1 cellular context compared by ENCODE assay signal in the genomic region with DNA sequence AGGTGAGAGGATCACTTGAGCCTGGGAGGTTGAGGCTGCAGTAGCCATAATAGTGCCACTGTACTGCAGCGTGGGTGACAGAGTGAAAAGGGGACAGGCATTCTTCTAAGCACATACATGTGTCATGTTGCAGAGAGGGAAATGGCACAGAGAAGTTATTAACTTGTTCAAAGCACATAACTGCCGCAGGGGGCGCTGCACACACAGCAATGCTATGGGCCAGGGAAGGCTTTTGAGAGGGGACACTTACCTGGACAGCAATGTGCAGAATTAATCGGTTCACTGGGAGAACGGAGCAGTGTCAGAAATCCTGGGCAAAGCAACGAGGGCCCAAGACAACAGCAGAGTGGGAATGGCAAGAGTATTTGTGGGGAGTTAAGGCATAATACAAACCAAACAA.
TF ChIP-seq lines count a peak whose summit lies in the region.

No MANE protein-coding gene starts in this region.

TF ChIP-seq in K562, 482 proteins besides CTCF, POLR2A, EP300 and RAD21:
- TF ChIP-seq TEAD2 (tag; IDR thresholded peaks at IDR 0.05) (peak; percentile 50; the same call in 1 of the 2 replicates), SETDB1 (IDR thresholded peaks at IDR 0.05; ENCODE audit: low read length) (no peak)
